Comparison of ENCODE assay signal across 20 cellular contexts in genomic region chr6:154367839-154368695, GRCh38. TPM values are rescaled to one million over a fixed set of nuclear protein-coding genes. Genes with fewer than 3 reads are reported as not detected.
DNase-seq lines count a peak whose midpoint lies in the region; ATAC-seq, FAIRE-seq and TF ChIP-seq lines count a peak whose summit lies in the region.
"Had no signal": no experiment of that assay in that cellular context is flagged by ENCODE, and none has a peak within 500 bp of the region (broad histone marks: within the 10 kb centered on the region; RNA-seq: fewer than 3 reads in every experiment).

No MANE protein-coding gene starts in this region.

- TF ChIP-seq CTCF in HCT116 (IDR thresholded peaks at IDR 0.05 in 2 of 3, conservative IDR thresholded peaks at IDR 0.05 in 1 of 3; ENCODE audit: borderline replicate concordance in 1 of 3, insufficient read depth in 1 of 3, low read depth in 2 of 3, low read length in 2 of 3) (no peak), NB4 (IDR thresholded peaks at IDR 0.05; ENCODE audit: low read depth, low read length) (no peak), choroid plexus epithelial cell (conservative IDR thresholded peaks at IDR 0.05; ENCODE audit: low read depth, low read length) (no peak), HepG2 (CRISPR knock-in tag; IDR thresholded peaks at IDR 0.05) (no peak), psoas muscle (IDR thresholded peaks at IDR 0.05) (no peak), osteocyte (IDR thresholded peaks at IDR 0.05) (no peak)

- H3K79me2 ChIP-seq in HCT116 (ENCODE audit: insufficient read depth, low read length) = no peaks in the 10 kb centered on the region
- H3K79me2 ChIP-seq in HepG2 (ENCODE audit: insufficient read depth, low read length) = no peaks in the 10 kb centered on the region

- TF ChIP-seq POLR2A in HCT116 (IDR thresholded peaks at IDR 0.05; ENCODE audit: borderline replicate concordance, extremely low read depth, insufficient read depth, insufficient read length) = no peak
- no peak for TF ChIP-seq POLR2A in NB4 (IDR thresholded peaks at IDR 0.05; ENCODE audit: extremely low read depth, insufficient read length)
- no peak for TF ChIP-seq POLR2A in HepG2 (IDR thresholded peaks at IDR 0.05; ENCODE audit: insufficient read depth in 1 of 2, low read depth in 2 of 2, low read length in 2 of 2)

- H3K9me3 ChIP-seq in HCT116 (ENCODE audit: control insufficient read depth in 1 of 2, insufficient read depth in 1 of 2, low read depth in 1 of 2, low read length in 2 of 2) = no peaks in the 10 kb centered on the region
- H3K9me3 ChIP-seq in HepG2 (ENCODE audit: low read length) = no peaks in the 10 kb centered on the region
- no peaks in the 10 kb centered on the region for H3K9me3 ChIP-seq in psoas muscle
- H3K9me3 ChIP-seq: spleen, thyroid gland had no signal

- H3K36me3 Mint-ChIP-seq in osteocyte (ENCODE audit: unreplicated experiment) = no peaks in the 10 kb centered on the region
- H3K36me3 Mint-ChIP-seq: naive B cell had no signal

- no TSS peak for BruUV-seq in HCT116 (replicated peaks; lab: Mats Ljungman, UMichigan)
- no TSS peak for BruUV-seq in HepG2 (replicated peaks; lab: Mats Ljungman, UMichigan)

- H4K20me1 ChIP-seq in HCT116 (ENCODE audit: insufficient read depth) (no peaks in the 10 kb centered on the region), HepG2 (ENCODE audit: insufficient read depth, low read length) (no peaks in the 10 kb centered on the region)

- no peak overlapping the region for H3K4me3 ChIP-seq in HCT116 (replicated peaks in 1 of 2; ENCODE audit: low read depth in 1 of 2, low read length in 2 of 2)
- H3K4me3 ChIP-seq in NB4 (ENCODE audit: low read depth, low read length) = no peak overlapping the region
- H3K4me3 ChIP-seq in choroid plexus epithelial cell (ENCODE audit: low read depth, low read length) = no peak overlapping the region
- no peak overlapping the region for H3K4me3 ChIP-seq in HepG2 (replicated peaks in 1 of 3; ENCODE audit: insufficient read depth in 1 of 3, low read depth in 2 of 3, low read length in 3 of 3)
- no peak overlapping the region for H3K4me3 ChIP-seq in psoas muscle
- H3K4me3 ChIP-seq: spleen, thyroid gland had no signal

- ATAC-seq in HCT116 = peak; percentile 52
- peak; percentile 25; the same call in 1 of the 3 replicates for ATAC-seq in HepG2
- ATAC-seq in psoas muscle = no peak

- H3K27ac ChIP-seq in HCT116 (ENCODE audit: low read depth, low read length) (no peak overlapping the region), HepG2 (ENCODE audit: extremely low read length, insufficient read depth, low read length) (no peak overlapping the region), psoas muscle (no peak overlapping the region)
- H3K27ac ChIP-seq: thyroid gland had no signal

- no peaks in the 10 kb centered on the region for H3K9me3 Mint-ChIP-seq in osteocyte (ENCODE audit: unreplicated experiment)
- H3K9me3 Mint-ChIP-seq: endodermal cell had no signal

- no peak for TF ChIP-seq EP300 in HepG2 (IDR thresholded peaks at IDR 0.05; ENCODE audit: low read depth in 2 of 2, low read length in 2 of 2)
- no peak for TF ChIP-seq EP300 in HepG2 (CRISPR knock-in tag; IDR thresholded peaks at IDR 0.05; ENCODE audit: borderline replicate concordance)

- peaks cover 0 to 5% of the 10 kb centered on the region in 2 experiments; a peak in 1 of 4 replicates for H3K4me1 ChIP-seq in HCT116 (ENCODE audit: control insufficient read depth in 1 of 2, insufficient read depth in 2 of 2, low read length in 2 of 2)
- H3K4me1 ChIP-seq in HepG2 (ENCODE audit: insufficient read depth, low read length) = no peaks in the 10 kb centered on the region
- no peaks in the 10 kb centered on the region for H3K4me1 ChIP-seq in psoas muscle

- H2AFZ ChIP-seq in HCT116 (ENCODE audit: low read depth, low read length, poor library complexity, severe bottlenecking) = no peak overlapping the region
- H2AFZ ChIP-seq in HepG2 (ENCODE audit: low read length) = no peak overlapping the region

- FAIRE-seq in HepG2 (lab: Jason Lieb, UNC) = no peak
- FAIRE-seq: H1 had no signal

- H3K36me3 ChIP-seq in HCT116 (ENCODE audit: control insufficient read depth in 1 of 2, insufficient read depth in 2 of 2, low read length in 2 of 2) (no peaks in the 10 kb centered on the region), HepG2 (replicated peaks in 1 of 2; ENCODE audit: control insufficient read depth in 1 of 2, insufficient read depth in 2 of 2, low read length in 2 of 2) (no peaks in the 10 kb centered on the region), psoas muscle (ENCODE audit: insufficient read depth in 1 of 2, low read depth in 1 of 2) (no peaks in the 10 kb centered on the region)
- H3K36me3 ChIP-seq: spleen, thyroid gland had no signal

- no peak overlapping the region for H3K4me2 ChIP-seq in HCT116 (ENCODE audit: low read length)
- no peak overlapping the region for H3K4me2 ChIP-seq in HepG2 (ENCODE audit: low read depth, low read length)

- POLR2A ChIA-PET in HCT116 (lab: Charles Lee) (no interaction called here), HepG2 (lab: Yijun Ruan, JAX) (no interaction called here)

- DNase-seq in HCT116 (ENCODE audit: low read depth, low spot score) (no peak), NB4 (ENCODE audit: low read depth) (peak; percentile 38), choroid plexus epithelial cell (ENCODE audit: low read depth) (peak; percentile 22), HepG2 (ENCODE audit: low spot score) (no peak), psoas muscle (no peak), osteocyte (ENCODE audit: extremely low spot score, unreplicated experiment) (no peak), Ammon's horn (ENCODE audit: low spot score) (no peak)
- DNase-seq in activated CD8-positive, alpha-beta memory T cell treated with anti-CD3 and anti-CD28 coated beads, Interleukin-2, amount 50 U/mL, for 48 hours = no peak
- DNase-seq: Calu3; endodermal cell; Kasumi-1; naive B cell; NCI-H1694 treated with DMSO at 0.1 percent for 48 hours; NCI-H345; NK-92 treated with Interleukin-12 subunit alpha and Interleukin-12 subunit beta, amount 100 ng/mL, for 24 hours; SHP77 treated with DMSO at 0.1 percent for 48 hours; spleen; thyroid gland had no signal

- RAD21 ChIA-PET in HCT116 (lab: Charles Lee; ENCODE audit: low non-redundant PET in 1 of 2, low total read pairs in 2 of 2, uncharacterized antibody in 2 of 2, unreplicated experiment in 2 of 2) = no interaction called here

- in situ Hi-C loops in HepG2 (cut with HindIII; ENCODE audit: extremely low pct_ligation_motif_present, low pct_unique_long_range_greater_than_20kb) = loop anchor here (10.0 kb wide), 1 partner anchor 213 kb away; no protein-coding TSS in a partner anchor

- H3K27ac Mint-ChIP-seq in osteocyte (ENCODE audit: unreplicated experiment) = no peak overlapping the region
- H3K27ac Mint-ChIP-seq: endodermal cell, naive B cell, progenitor cell of endocrine pancreas had no signal

- H3K4me1 Mint-ChIP-seq in osteocyte (ENCODE audit: unreplicated experiment) = peaks cover 4% of the 10 kb centered on the region
- H3K4me1 Mint-ChIP-seq: endodermal cell, naive B cell had no signal

- no peaks in the 10 kb centered on the region for H3K27me3 Mint-ChIP-seq in osteocyte (ENCODE audit: unreplicated experiment)
- H3K27me3 Mint-ChIP-seq: progenitor cell of endocrine pancreas had no signal

- H3K4me3 Mint-ChIP-seq in osteocyte (ENCODE audit: unreplicated experiment) = no peak overlapping the region
- H3K4me3 Mint-ChIP-seq: endodermal cell, naive B cell had no signal

- H3K9me2 ChIP-seq in HCT116 (ENCODE audit: insufficient read depth) = no peaks in the 10 kb centered on the region

- no peak for TF ChIP-seq RAD21 in HCT116 (IDR thresholded peaks at IDR 0.05; ENCODE audit: low read depth)
- no peak for TF ChIP-seq RAD21 in HepG2 (CRISPR knock-in tag; IDR thresholded peaks at IDR 0.05)

- CTCF ChIA-PET in HCT116 (lab: Charles Lee) = no interaction called here
- CTCF ChIA-PET in HepG2 (lab: Yijun Ruan, JAX; ENCODE audit: low intra/inter-chr PET ratio, low total read pairs) = no interaction called here

- WGBS in HepG2 (ENCODE audit: low lambda C conversion rate) = 48% methylated on average over 9 of the region's 9 CpGs
- WGBS in psoas muscle, 3 donors = 79 to 91% (median 86%) methylated on average over 9 of the region's 9 CpGs

- intact Hi-C loops in HCT116 (cut with micrococcal nuclease) = no loop called here
- intact Hi-C loops in HepG2 (cut with micrococcal nuclease; ENCODE audit: unreplicated experiment) = no loop called here
- intact Hi-C loops in psoas muscle (cut with DNase I) = no loop called here

- H3K27me3 ChIP-seq in HCT116 (ENCODE audit: insufficient read depth, low read length) (no peaks in the 10 kb centered on the region), HepG2 (ENCODE audit: control insufficient read depth in 1 of 2, insufficient read depth in 2 of 2, low read length in 2 of 2) (peaks cover 2% of the 10 kb centered on the region in 2 experiments; a peak in 2 of 5 replicates), psoas muscle (ENCODE audit: insufficient read depth in 3 of 3, low read length in 2 of 3) (peaks cover 0 to 2% (median 0%) of the 10 kb centered on the region in 3 donors)
- H3K27me3 ChIP-seq: spleen, thyroid gland had no signal

- H3K9ac ChIP-seq in HCT116 (ENCODE audit: low read length) = no peak overlapping the region
- no peak overlapping the region for H3K9ac ChIP-seq in HepG2 (ENCODE audit: insufficient read depth, low read depth, low read length)

RNA-seq across cellular contexts. Expression of gene IPCEF1, which starts 11.5 kb away (rescaled TPM):
- total RNA-seq in HCT116 (2021; ENCODE audit: unreplicated experiment) = 0.32 TPM
- not detected in 2 replicates for polyA plus RNA-seq in HCT116 (2012)
- total RNA-seq in HepG2 (2016; rRNA removed; fragmentation: Illumina TruSeq; extraction: Trizol) = not detected in 2 replicates
- total RNA-seq in HepG2 (2016; cell fraction: cytosol; rRNA removed; fragmentation: Illumina TruSeq; extraction: Trizol; ENCODE audit: low read depth) = 0.62 TPM in 1 of 2 replicates, not detected in the other
- 0.06 and 0.30 TPM in 2 replicates for total RNA-seq in HepG2 (2016; cell fraction: insoluble cytoplasmic fraction; rRNA removed; fragmentation: Illumina TruSeq; extraction: Trizol)
- not detected in 2 replicates for total RNA-seq in HepG2 (2016; cell fraction: membrane; rRNA removed; fragmentation: Illumina TruSeq; extraction: Trizol)
- total RNA-seq in HepG2 (2016; cell fraction: nucleus; rRNA removed; fragmentation: Illumina TruSeq; extraction: Trizol) = not detected in 2 replicates
- 0.03 and 0.22 TPM in 2 replicates for polyA plus RNA-seq in HepG2 (2011; rRNA removed)
- 0.10 and 0.19 TPM in 2 replicates for polyA plus RNA-seq in HepG2 (2011; cell fraction: cytosol; rRNA removed)
- polyA plus RNA-seq in HepG2 (2011; cell fraction: nucleus; rRNA removed) = 0.02 and 0.23 TPM in 2 replicates
- polyA plus RNA-seq in HepG2 (2012) = 0.03 TPM in 1 of 2 replicates, not detected in the other
- polyA plus RNA-seq in HepG2 (2016; cell fraction: cytosol; fragmentation: Illumina TruSeq; extraction: Trizol; ENCODE audit: low read depth) = not detected in 2 replicates
- polyA plus RNA-seq in HepG2 (2016; cell fraction: insoluble cytoplasmic fraction; fragmentation: Illumina TruSeq; extraction: Trizol; ENCODE audit: low read depth) = not detected in 2 replicates
- not detected in 2 replicates for polyA plus RNA-seq in HepG2 (2016; cell fraction: membrane; fragmentation: Illumina TruSeq; extraction: Trizol; ENCODE audit: low read depth)
- polyA plus RNA-seq in HepG2 (2016; cell fraction: nucleus; fragmentation: Illumina TruSeq; extraction: Trizol; ENCODE audit: insufficient read depth, low read depth) = not detected in 2 replicates
- polyA minus RNA-seq in HepG2 (2011; rRNA and poly(A)+ RNA removed; ENCODE audit: low replicate concordance) = not detected in 2 replicates
- polyA minus RNA-seq in HepG2 (2011; cell fraction: cytosol; rRNA and poly(A)+ RNA removed) = 0.20 TPM in 1 of 2 replicates, not detected in the other
- polyA minus RNA-seq in HepG2 (2011; cell fraction: nucleus; rRNA and poly(A)+ RNA removed) = 0.12 and 0.13 TPM in 2 replicates
- total RNA-seq in psoas muscle = under 1 TPM; 0.24 to 0.46 (median 0.37) TPM
- under 1 TPM; 0.03 to 0.17 (median 0.08) TPM for polyA plus RNA-seq in psoas muscle
- 0.31 and 0.46 TPM in 2 replicates for total RNA-seq in osteocyte

Comparison
In these comparisons a context has a peak if more than half of its experiments do, and no peak if none do; other contexts are left out.
1. ATAC-seq: peak in HCT116 (single experiment) and HepG2 (single experiment); none in psoas muscle (0 of 4).
2. DNase-seq: peak in NB4 (single experiment) and choroid plexus epithelial cell (single experiment); none in HCT116 (single experiment), HepG2 (single experiment), activated CD8-positive, alpha-beta memory T cell treated with anti-CD3 and anti-CD28 coated beads, Interleukin-2, amount 50 U/mL, for 48 hours (single experiment), psoas muscle (0 of 2), osteocyte (single experiment) and Ammon's horn (single experiment).
3. Of the 20 proteins assayed by ChIP-seq in both HepG2 and HCT116: peak only in HepG2: CEBPB; only in HCT116: none; in both: none; in neither: 19.